In the genomic region with DNA sequence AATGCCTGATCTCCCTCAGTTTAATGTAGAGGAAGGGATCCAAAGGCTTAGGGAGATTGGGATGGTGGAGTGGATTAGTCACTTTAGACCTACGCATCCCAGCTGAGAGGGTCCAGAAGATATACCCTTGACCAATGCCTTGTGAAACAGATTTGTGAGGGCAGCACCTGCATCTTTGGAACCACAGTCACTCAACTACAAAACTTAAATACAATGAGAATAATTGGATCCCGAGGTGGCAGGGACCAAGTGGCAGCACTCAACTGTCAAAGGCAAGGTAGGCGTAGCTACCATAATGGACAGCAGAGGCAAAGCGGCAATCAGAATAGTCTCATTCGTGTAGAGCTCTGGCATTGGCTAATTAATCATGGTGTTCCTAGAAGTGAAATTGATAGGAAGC, we compare ENCODE assay signal across 4 cellular contexts. TPM values are rescaled to one million over a fixed set of nuclear protein-coding genes. Genes with fewer than 3 reads are reported as not detected.
"Had no signal": no experiment of that assay in that cellular context is flagged by ENCODE, and none has a peak within 500 bp of the region (broad histone marks: within the 10 kb centered on the region; RNA-seq: fewer than 3 reads in every experiment).

No MANE protein-coding gene starts in this region.

RNA-seq across cellular contexts. Expression of a gene that starts 20.3 kb away (rescaled TPM):
- total RNA-seq: naive thymus-derived CD4-positive, alpha-beta T cell had no signal
- polyA plus RNA-seq: immature natural killer cell; keratinocyte; mammary epithelial cell; naive thymus-derived CD4-positive, alpha-beta T cell had no signal
